25 cellular contexts compared by ENCODE assay signal in genomic region chr1:147924813-147925212, GRCh38. TPM values are rescaled to one million over a fixed set of nuclear protein-coding genes. Genes with fewer than 3 reads are reported as not detected.
A peak's percentile ranks its signal among the peaks of the same experiment; 100 is the strongest.
DNase-seq lines count a peak whose midpoint lies in the region; ATAC-seq, FAIRE-seq and TF ChIP-seq lines count a peak whose summit lies in the region.
"Had no signal": no experiment of that assay in that cellular context is flagged by ENCODE, and none has a peak within 500 bp of the region (broad histone marks: within the 10 kb centered on the region; RNA-seq: fewer than 3 reads in every experiment).

No MANE protein-coding gene starts in this region.

- FAIRE-seq in H1 (lab: Jason Lieb, UNC): no peak
- FAIRE-seq: A204.1, GM12891, HepG2 had no signal

- no peak overlapping the region for H3K23ac ChIP-seq in H1 (ENCODE audit: insufficient read length)

- H3K36me3 Mint-ChIP-seq in MCF 10A (ENCODE audit: insufficient read depth, unreplicated experiment) (no peaks in the 10 kb centered on the region), neural crest cell (ENCODE audit: low read depth) (no peaks in the 10 kb centered on the region)

- H3K9me3 ChIP-seq in mammary epithelial cell (replicated peaks; ENCODE audit: insufficient read depth, low read length): no peaks in the 10 kb centered on the region
- H3K9me3 ChIP-seq in H1 (ENCODE audit: insufficient read depth in 2 of 2, low read depth in 1 of 2, low read length in 1 of 2): no peaks in the 10 kb centered on the region

- H2BK5ac ChIP-seq in H1 (ENCODE audit: low read depth, low read length): no peak overlapping the region

- H4K20me1 ChIP-seq in mammary epithelial cell (ENCODE audit: insufficient read depth, low read length): no peaks in the 10 kb centered on the region
- no peaks in the 10 kb centered on the region for H4K20me1 ChIP-seq in H1 (replicated peaks in 1 of 2; ENCODE audit: control insufficient read depth in 1 of 2, insufficient read depth in 2 of 2, low read length in 2 of 2)

- H3K9ac ChIP-seq in mammary epithelial cell (ENCODE audit: insufficient read depth, low read length) (no peak overlapping the region), H1 (replicated peaks in 1 of 4; ENCODE audit: extremely low read depth in 1 of 4, low read depth in 3 of 4, low read length in 3 of 4) (no peak overlapping the region)

- no peak overlapping the region for H3K4me2 ChIP-seq in mammary epithelial cell (ENCODE audit: insufficient read depth, low read depth, low read length)
- H3K4me2 ChIP-seq in H1 (ENCODE audit: insufficient read depth in 1 of 2, low read depth in 2 of 2, low read length in 2 of 2): no peak overlapping the region

- no peak overlapping the region for H3K27ac Mint-ChIP-seq in MCF 10A (ENCODE audit: low read depth, unreplicated experiment)
- H3K27ac Mint-ChIP-seq in neural crest cell (ENCODE audit: unreplicated experiment): no peak overlapping the region

- H2AK5ac ChIP-seq in H1 (ENCODE audit: low read depth, low read length): no peak overlapping the region

- no peak overlapping the region for H4K8ac ChIP-seq in H1 (ENCODE audit: extremely low read depth, insufficient read depth, low read length)

- POLR2A ChIA-PET in MCF 10A (lab: Yijun Ruan, JAX): interaction anchor here (0.5 kb wide), 1 partner anchor 699 kb away, joined by 3 read pairs; the partner anchor contains the start of gene FMO5
- POLR2A ChIA-PET in H1 (lab: Charles Lee; ENCODE audit: partially characterized antibody): interaction anchor here (0.6 kb wide), 1 partner anchor 380 kb away, joined by 3 read pairs; no protein-coding TSS in a partner anchor

- H3K4me3 ChIP-seq in mammary epithelial cell (replicated peaks in 1 of 3; ENCODE audit: insufficient read depth in 1 of 3, low read depth in 2 of 3, low read length in 3 of 3) (no peak overlapping the region), H1 (ENCODE audit: extremely low read depth in 1 of 4, insufficient read depth in 2 of 4, low read depth in 3 of 4, low read length in 4 of 4) (no peak overlapping the region)

- no peak overlapping the region for H2BK120ac ChIP-seq in H1 (replicated peaks; ENCODE audit: low read depth, low read length)

- no peak for ATAC-seq in GM21360 (IDR thresholded peaks at IDR 0.05; ENCODE audit: unreplicated experiment)
- ATAC-seq in HG02798 (IDR thresholded peaks at IDR 0.05; ENCODE audit: poor library complexity, unreplicated experiment): no peak
- ATAC-seq: HepG2 had no signal

- H3K79me2 ChIP-seq in mammary epithelial cell (ENCODE audit: insufficient read depth, low read length) (peaks cover 4% of the 10 kb centered on the region), H1 (ENCODE audit: control insufficient read depth in 1 of 2, insufficient read depth in 2 of 2, low read length in 2 of 2) (peaks cover 0 to 4% of the 10 kb centered on the region in 2 experiments; a peak in 2 of 4 replicates)

- BruUV-seq in mammary epithelial cell (replicated peaks; lab: Mats Ljungman, UMichigan) (no TSS peak), MCF 10A (replicated peaks; lab: Mats Ljungman, UMichigan) (no TSS peak)

- no peaks in the 10 kb centered on the region for H3K9me3 Mint-ChIP-seq in MCF 10A (ENCODE audit: unreplicated experiment)
- no peaks in the 10 kb centered on the region for H3K9me3 Mint-ChIP-seq in neural crest cell
- H3K9me3 Mint-ChIP-seq: CD8-positive, alpha-beta memory T cell had no signal

- TF ChIP-seq EP300 in H1 (IDR thresholded peaks at IDR 0.05; ENCODE audit: borderline replicate concordance in 1 of 2, low read depth in 2 of 2, low read length in 2 of 2): no peak

- no peaks in the 10 kb centered on the region for H3K27me3 Mint-ChIP-seq in MCF 10A (ENCODE audit: insufficient read depth, unreplicated experiment)
- H3K27me3 Mint-ChIP-seq in neural crest cell (ENCODE audit: low read depth): no peaks in the 10 kb centered on the region
- H3K27me3 Mint-ChIP-seq: CD8-positive, alpha-beta memory T cell had no signal

- no peak overlapping the region for H2AFZ ChIP-seq in mammary epithelial cell (ENCODE audit: low read depth, low read length)
- H2AFZ ChIP-seq in H1 (ENCODE audit: low read length): peak overlapping the region; percentile 81

- H3K79me1 ChIP-seq in H1 (ENCODE audit: low read depth, low read length): no peaks in the 10 kb centered on the region

- peak; percentile 6 for DNase-seq in mammary epithelial cell
- no peak for DNase-seq in MCF 10A (ENCODE audit: unreplicated experiment)
- peak; percentile 21 for DNase-seq in OCI-M1 (lab: John Stamatoyannopoulos, UW)
- DNase-seq in H1 (ENCODE audit: low read depth in 1 of 2, low spot score in 2 of 2): no peak
- DNase-seq in neural crest cell (ENCODE audit: low read depth, low spot score): no peak
- no peak for DNase-seq in NCI-H2029 (lab: John Stamatoyannopoulos, UW)
- DNase-seq: Calu3; CD8-positive, alpha-beta memory T cell; DMS153; GOT3; KBM-7; NCI-H1105; NCI-H146; NCI-H2029 treated with DMSO at 0.1 percent for 48 hours; NCI-H226; NCI-H510A treated with DMSO at 0.1 percent for 48 hours; NCI-H82; Right ventricle myocardium superior had no signal

- H4K5ac ChIP-seq in H1 (ENCODE audit: insufficient read length, low read depth, low read length): no peak overlapping the region

- intact Hi-C loops in mammary epithelial cell (cut with micrococcal nuclease) (no loop called here), MCF 10A (cut with micrococcal nuclease) (no loop called here)

- H3K36me3 ChIP-seq in mammary epithelial cell (ENCODE audit: insufficient read depth, low read length) (no peaks in the 10 kb centered on the region), H1 (ENCODE audit: control insufficient read depth in 2 of 4, insufficient read depth in 4 of 4, low read length in 3 of 4) (no peaks in the 10 kb centered on the region)

- H3K4me1 ChIP-seq in mammary epithelial cell (ENCODE audit: insufficient read depth, low read length): no peaks in the 10 kb centered on the region
- H3K4me1 ChIP-seq in H1 (replicated peaks in 1 of 4; ENCODE audit: control insufficient read depth in 3 of 4, insufficient read depth in 4 of 4, low read length in 3 of 4): no peaks in the 10 kb centered on the region; a peak in 1 of 7 replicates

- H3K4me3 Mint-ChIP-seq in MCF 10A (ENCODE audit: unreplicated experiment) (no peak overlapping the region), neural crest cell (peak overlapping the region; percentile 10)

- H3K14ac ChIP-seq in H1 (ENCODE audit: insufficient read length): no peak overlapping the region

- H3K4ac ChIP-seq in H1 (replicated peaks; ENCODE audit: insufficient read length, low read depth, low read length): no peak overlapping the region

- 0 out of 2 replicates have a peak overlapping the region, but pooled peaks have one; percentile 12 for H2BK12ac ChIP-seq in H1 (ENCODE audit: low read depth, low read length)

- H3K18ac ChIP-seq in H1 (ENCODE audit: extremely low read depth, low read length): no peak overlapping the region

- WGBS in mammary epithelial cell (ENCODE audit: low coverage, missing lambda C conversion rate): 89% methylated on average over 1 of the region's 1 CpG
- WGBS in H1 (ENCODE audit: extremely low coverage in 1 of 2, insufficient coverage in 1 of 2, insufficient read length in 1 of 2, insufficient replicate concordance in 2 of 2, low coverage in 1 of 2, low lambda C conversion rate in 2 of 2, missing lambda C conversion rate in 1 of 2), 2 experiments: 86% methylated on average over 1 of the region's 1 CpG; no CpG with 5 or more reads in 1 of the 2 experiments

- TF ChIP-seq CTCF in mammary epithelial cell (conservative IDR thresholded peaks at IDR 0.05 in 1 of 2, IDR thresholded peaks at IDR 0.05 in 1 of 2; ENCODE audit: extremely low read depth in 1 of 2, insufficient read depth in 1 of 2, low read depth in 1 of 2, low read length in 2 of 2) (no peak), MCF 10A (IDR thresholded peaks at IDR 0.05; ENCODE audit: unreplicated experiment) (no peak), H1 (IDR thresholded peaks at IDR 0.05; ENCODE audit: control extremely low read depth in 1 of 3, insufficient read depth in 1 of 3, low read depth in 1 of 3, low read length in 3 of 3) (no peak), neural crest cell (conservative IDR thresholded peaks at IDR 0.05) (no peak)

- dilution Hi-C loops in mammary epithelial cell (cut with HindIII; ENCODE audit: low sequenced_read_pairs): no loop called here

- TF ChIP-seq RAD21 in H1 (IDR thresholded peaks at IDR 0.05 in 1 of 2, conservative IDR thresholded peaks at IDR 0.05 in 1 of 2; ENCODE audit: low read depth in 2 of 2, low read length in 2 of 2): no peak

- TF ChIP-seq POLR2A in H1 (IDR thresholded peaks at IDR 0.05; ENCODE audit: control extremely low read depth in 1 of 2, low read depth in 2 of 2, low read length in 2 of 2): no peak

- no peaks in the 10 kb centered on the region for H3K23me2 ChIP-seq in H1 (ENCODE audit: low read depth, low read length)

- CTCF ChIA-PET in mammary epithelial cell (lab: Charles Lee; ENCODE audit: low non-redundant PET) (no interaction called here), MCF 10A (lab: Yijun Ruan, JAX) (interaction anchor here (0.6 kb wide), 1 partner anchor 172 kb away, joined by 3 read pairs; no protein-coding TSS in a partner anchor), H1 (lab: Charles Lee; ENCODE audit: partially characterized antibody) (no interaction called here)

- H2BK20ac ChIP-seq in H1 (ENCODE audit: low read length): no peak overlapping the region

- no peaks in the 10 kb centered on the region for H3K27me3 ChIP-seq in mammary epithelial cell (ENCODE audit: insufficient read depth, low read length)
- no peaks in the 10 kb centered on the region for H3K27me3 ChIP-seq in H1 (replicated peaks in 1 of 4; ENCODE audit: control insufficient read depth in 3 of 4, extremely low read depth in 1 of 4, insufficient read depth in 3 of 4, low read length in 3 of 4)

- H4K91ac ChIP-seq in H1 (replicated peaks; ENCODE audit: insufficient read length, low read length): no peak overlapping the region

- H3K4me1 Mint-ChIP-seq in MCF 10A (ENCODE audit: insufficient read depth, unreplicated experiment) (no peaks in the 10 kb centered on the region), neural crest cell (peaks cover 4% of the 10 kb centered on the region)

- in situ Hi-C loops in mammary epithelial cell (cut with MboI; ENCODE audit: low sequenced_read_pairs in 2 of 2): no loop called here

- H3K56ac ChIP-seq in H1 (replicated peaks; ENCODE audit: insufficient read length, low read depth, low read length): no peak overlapping the region

- H2BK15ac ChIP-seq in H1 (ENCODE audit: low read length): no peak overlapping the region

- H3K27ac ChIP-seq in mammary epithelial cell (ENCODE audit: insufficient read depth, low read depth, low read length) (no peak overlapping the region), H1 (ENCODE audit: low read depth, low read length) (no peak overlapping the region)
- H3K27ac ChIP-seq: C4-2B had no signal

RNA-seq across cellular contexts. Expression of gene GPR89B, which starts 3.4 kb away (rescaled TPM):
- total RNA-seq in mammary epithelial cell (10 to 100 TPM; 12.7 to 36.0 TPM), MCF 10A (2022) (31.9 and 33.6 TPM in 2 replicates), neural crest cell (19.4 and 20.6 TPM in 2 replicates)
- polyA plus RNA-seq in mammary epithelial cell (10.2 TPM), H1 (2011; rRNA removed) (16.8 and 32.5 TPM in 2 replicates)
- polyA minus RNA-seq in mammary epithelial cell: 39.7 TPM
- 19.4 and 19.5 TPM in 2 replicates for total RNA-seq in H1 (2021; fragmentation: NEBNext Ultra II Directional; extraction: Animal tissue kit (Norgen Biotek cat#: 25700))
- polyA plus RNA-seq in H1 (2011; cell fraction: cytosol; rRNA removed): 21.3 TPM
- 13.1 TPM for polyA plus RNA-seq in H1 (2011; cell fraction: nucleus; rRNA removed)
- polyA plus RNA-seq in H1 (2012, experiment 1 of 2): 12.1 to 18.0 TPM (median 13.6 TPM) in 4 replicates
- 2.3 TPM for polyA plus RNA-seq in H1 (2012, experiment 2 of 2)
- 31.8 TPM for polyA plus RNA-seq in H1 (2013, experiment 1 of 2)
- polyA plus RNA-seq in H1 (2013, experiment 2 of 2): 34.6 TPM
- 34.8 and 41.7 TPM in 2 replicates for polyA minus RNA-seq in H1 (2011; rRNA and poly(A)+ RNA removed)
- polyA minus RNA-seq in H1 (2011; cell fraction: cytosol; rRNA and poly(A)+ RNA removed): 15.0 TPM
- 68.4 TPM for polyA minus RNA-seq in H1 (2011; cell fraction: nucleus; rRNA and poly(A)+ RNA removed)

RNA-seq across cellular contexts. Expression of gene GJA8, which starts 22.2 kb away (rescaled TPM):
- not detected for total RNA-seq in mammary epithelial cell
- polyA plus RNA-seq in mammary epithelial cell: not detected
- not detected for polyA minus RNA-seq in mammary epithelial cell
- not detected in 2 replicates for total RNA-seq in MCF 10A (2022)
- total RNA-seq in H1 (2021; fragmentation: NEBNext Ultra II Directional; extraction: Animal tissue kit (Norgen Biotek cat#: 25700)): not detected in 2 replicates
- not detected in 2 replicates for polyA plus RNA-seq in H1 (2011; rRNA removed)
- polyA plus RNA-seq in H1 (2011; cell fraction: cytosol; rRNA removed): not detected
- not detected for polyA plus RNA-seq in H1 (2011; cell fraction: nucleus; rRNA removed)
- polyA plus RNA-seq in H1 (2012, experiment 1 of 2): not detected in 4 replicates
- polyA plus RNA-seq in H1 (2012, experiment 2 of 2): not detected
- polyA plus RNA-seq in H1 (2013, experiment 1 of 2): not detected
- polyA plus RNA-seq in H1 (2013, experiment 2 of 2): not detected
- not detected in 2 replicates for polyA minus RNA-seq in H1 (2011; rRNA and poly(A)+ RNA removed)
- polyA minus RNA-seq in H1 (2011; cell fraction: cytosol; rRNA and poly(A)+ RNA removed): not detected
- polyA minus RNA-seq in H1 (2011; cell fraction: nucleus; rRNA and poly(A)+ RNA removed): not detected
- not detected in 2 replicates for total RNA-seq in neural crest cell
- total RNA-seq: Calu3; CD8-positive, alpha-beta memory T cell; G401; HepG2; Right ventricle myocardium superior had no signal
- polyA plus RNA-seq: CD8-positive, alpha-beta memory T cell; HepG2 had no signal

Comparison
In these comparisons a context has a peak if more than half of its experiments do, and no peak if none do; other contexts are left out.
1. DNase-seq: peak in mammary epithelial cell (single experiment) and OCI-M1 (single experiment); none in MCF 10A (single experiment), H1 (0 of 2), neural crest cell (single experiment) and NCI-H2029 (single experiment).